ENCODE assay signal across 9 cellular contexts in genomic region chr12:92363295-92364146, GRCh38.
DNase-seq lines count a peak whose midpoint lies in the region; ATAC-seq and TF ChIP-seq lines count a peak whose summit lies in the region.
"Had no signal": no experiment of that assay in that cellular context is flagged by ENCODE, and none has a peak within 500 bp of the region (broad histone marks: within the 10 kb centered on the region; RNA-seq: fewer than 3 reads in every experiment).

No MANE protein-coding gene starts in this region.

- H3K4me3 Mint-ChIP-seq in activated CD4-positive, alpha-beta memory T cell treated with anti-CD3 and anti-CD28 coated beads, Interleukin-2, amount 10 ng/mL, durations not matched to agents 7 days and 5 days: peak overlapping the region; percentile 51

- no peaks in the 10 kb centered on the region for H3K27me3 Mint-ChIP-seq in activated CD4-positive, alpha-beta memory T cell treated with anti-CD3 and anti-CD28 coated beads, Interleukin-2, amount 10 ng/mL, durations not matched to agents 7 days and 5 days

- H3K9me3 Mint-ChIP-seq in activated CD4-positive, alpha-beta memory T cell treated with anti-CD3 and anti-CD28 coated beads, Interleukin-2, amount 10 ng/mL, durations not matched to agents 7 days and 5 days: peaks cover 35% of the 10 kb centered on the region

- peaks cover 47% of the 10 kb centered on the region for H3K4me1 Mint-ChIP-seq in activated CD4-positive, alpha-beta memory T cell treated with anti-CD3 and anti-CD28 coated beads, Interleukin-2, amount 10 ng/mL, durations not matched to agents 7 days and 5 days

- peak; percentile 59 for ATAC-seq in GM21390 (IDR thresholded peaks at IDR 0.05; ENCODE audit: unreplicated experiment)

- peak overlapping the region; percentile 70 for H3K27ac Mint-ChIP-seq in activated CD4-positive, alpha-beta memory T cell treated with anti-CD3 and anti-CD28 coated beads, Interleukin-2, amount 10 ng/mL, durations not matched to agents 7 days and 5 days

- in situ Hi-C loops in KBM-7 (cut with MboI; ENCODE audit: low pct_unique_long_range_greater_than_20kb, low sequenced_read_pairs): no loop called here

- no peak overlapping the region for H3K4me3 ChIP-seq in fibroblast of mammary gland (ENCODE audit: control insufficient read depth, low read depth, low read length)
- H3K4me3 ChIP-seq: SJSA1 had no signal

- peaks cover 37% of the 10 kb centered on the region for H3K36me3 Mint-ChIP-seq in activated CD4-positive, alpha-beta memory T cell treated with anti-CD3 and anti-CD28 coated beads, Interleukin-2, amount 10 ng/mL, durations not matched to agents 7 days and 5 days (ENCODE audit: low read depth)

- POLR2A ChIA-PET in activated CD4-positive, alpha-beta memory T cell treated with anti-CD3 and anti-CD28 coated beads, Interleukin-2, amount 10 ng/mL, durations not matched to agents 7 days and 5 days (lab: Charles Lee): interaction anchor here (0.6 to 6.2 kb wide), 10 partner anchors 12 to 634 kb away, joined by 3 to 51 read pairs (median 3); partner anchors contain the start of gene BTG1

- CTCF ChIA-PET in activated CD4-positive, alpha-beta memory T cell treated with anti-CD3 and anti-CD28 coated beads, Interleukin-2, amount 10 ng/mL, durations not matched to agents 7 days and 5 days (lab: Charles Lee): interaction anchor here (1.2 to 2.4 kb wide), 5 partner anchors 45 to 219 kb away, joined by 3 to 13 read pairs (median 5); partner anchors contain the start of gene BTG1

- TF ChIP-seq CTCF in fibroblast of mammary gland (conservative IDR thresholded peaks at IDR 0.05; ENCODE audit: control insufficient read depth, insufficient read depth, low read depth, low read length): no peak

- DNase-seq in GDM1 (lab: John Stamatoyannopoulos, UW) (peak; percentile 6), KBM-7 (peak; percentile 83), fibroblast of mammary gland (ENCODE audit: low read depth) (peak; percentile 46), pons (ENCODE audit: low spot score) (peak; percentile 87), NCI-H1092 treated with DMSO at 0.1 percent for 48 hours (lab: John Stamatoyannopoulos, UW) (no peak), cerebellar nuclear complex (lab: John Stamatoyannopoulos, UW) (no peak)
- DNase-seq in activated CD4-positive, alpha-beta memory T cell treated with anti-CD3 and anti-CD28 coated beads, Interleukin-2, amount 10 ng/mL, durations not matched to agents 7 days and 5 days: peak; percentile 40

Comparison
In these comparisons a context has a peak if more than half of its experiments do, and no peak if none do; other contexts are left out.
1. DNase-seq: peak in GDM1 (single experiment), KBM-7 (single experiment), activated CD4-positive, alpha-beta memory T cell treated with anti-CD3 and anti-CD28 coated beads, Interleukin-2, amount 10 ng/mL, durations not matched to agents 7 days and 5 days (single experiment), fibroblast of mammary gland (single experiment) and pons (single experiment); none in NCI-H1092 treated with DMSO at 0.1 percent for 48 hours (single experiment) and cerebellar nuclear complex (0 of 2).